ENCODE assay signal across 13 cellular contexts in the genomic region with DNA sequence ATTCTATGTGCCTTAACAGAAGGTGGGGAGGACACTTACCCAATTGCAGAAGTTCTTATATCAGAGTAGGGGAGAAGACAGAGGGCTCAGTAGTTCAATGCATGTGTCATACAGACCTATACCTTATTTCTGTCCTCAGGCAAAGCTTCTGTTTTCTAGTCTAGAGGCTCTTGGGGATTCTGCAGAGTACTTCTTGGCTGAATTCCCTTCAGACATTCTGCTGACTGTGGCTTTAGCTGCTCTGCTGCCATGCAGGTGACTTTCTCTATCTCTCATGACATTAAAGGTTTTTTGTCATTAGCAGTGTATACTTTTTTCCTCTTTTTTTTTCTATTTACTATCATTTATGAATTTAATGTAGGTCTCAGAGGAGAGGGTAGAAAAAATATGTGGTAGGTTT.
DNase-seq lines count a peak whose midpoint lies in the region; ATAC-seq and TF ChIP-seq lines count a peak whose summit lies in the region.
"Had no signal": no experiment of that assay in that cellular context is flagged by ENCODE, and none has a peak within 500 bp of the region (broad histone marks: within the 10 kb centered on the region; RNA-seq: fewer than 3 reads in every experiment).

No MANE protein-coding gene starts in this region.

- H3K9me2 ChIP-seq in GM23338 (ENCODE audit: insufficient read depth) = no peaks in the 10 kb centered on the region

- H3K4me1 Mint-ChIP-seq in GM23338 = peaks cover 40% of the 10 kb centered on the region
- H3K4me1 Mint-ChIP-seq: B cell had no signal

- in situ Hi-C loops in SK-MEL-5 (cut with HindIII; ENCODE audit: low pct_unique_long_range_greater_than_20kb, low sequenced_read_pairs) = no loop called here

- H3K4me3 ChIP-seq in DND-41 (ENCODE audit: low read depth in 1 of 2, low read length in 2 of 2) = no peak overlapping the region
- no peak overlapping the region for H3K4me3 ChIP-seq in GM23338

- H3K36me3 ChIP-seq in DND-41 (ENCODE audit: insufficient read depth, low read length) (no peaks in the 10 kb centered on the region), GM23338 (ENCODE audit: insufficient read depth) (no peaks in the 10 kb centered on the region; the same call in 1 of the 2 replicates)

- H3K36me3 Mint-ChIP-seq in GM23338 (ENCODE audit: low read depth) = peaks cover 7% of the 10 kb centered on the region

- no peaks in the 10 kb centered on the region for H3K27me3 Mint-ChIP-seq in GM23338 (ENCODE audit: insufficient read depth, low read depth, poor library complexity)
- H3K27me3 Mint-ChIP-seq: B cell; CD4-positive, alpha-beta T cell had no signal

- no peak overlapping the region for H3K4me3 Mint-ChIP-seq in GM23338
- H3K4me3 Mint-ChIP-seq: B cell; CD4-positive, alpha-beta T cell had no signal

- no peaks in the 10 kb centered on the region for H3K27me3 ChIP-seq in DND-41 (ENCODE audit: insufficient read depth, low read length, poor library complexity)
- no peaks in the 10 kb centered on the region for H3K27me3 ChIP-seq in GM23338 (ENCODE audit: insufficient read depth)
- H3K27me3 ChIP-seq in foreskin keratinocyte = no peaks in the 10 kb centered on the region

- ATAC-seq in DND-41 (ENCODE audit: insufficient read depth, low read depth) = no peak
- no peak for ATAC-seq in GM23338
- ATAC-seq in foreskin keratinocyte = no peak
- ATAC-seq: HCT116 had no signal

- no peak overlapping the region for H3K27ac Mint-ChIP-seq in GM23338
- H3K27ac Mint-ChIP-seq: B cell; CD4-positive, alpha-beta T cell had no signal

- no peaks in the 10 kb centered on the region for H3F3A ChIP-seq in GM23338 (replicated peaks; ENCODE audit: low read depth)

- H3K9me3 Mint-ChIP-seq in GM23338 = peaks cover 7% of the 10 kb centered on the region

- H4K20me1 ChIP-seq in DND-41 (ENCODE audit: insufficient read depth, low read length) (no peaks in the 10 kb centered on the region), GM23338 (replicated peaks; ENCODE audit: insufficient read depth) (no peaks in the 10 kb centered on the region)

- no peaks in the 10 kb centered on the region for H3K79me2 ChIP-seq in DND-41 (ENCODE audit: insufficient read depth, low read length)
- no peaks in the 10 kb centered on the region for H3K79me2 ChIP-seq in GM23338 (replicated peaks; ENCODE audit: insufficient read depth)

- H3K9me3 ChIP-seq in DND-41 (ENCODE audit: insufficient read depth, low read length, severe bottlenecking) = no peaks in the 10 kb centered on the region

- no peak for TF ChIP-seq CTCF in DND-41 (IDR thresholded peaks at IDR 0.05; ENCODE audit: borderline replicate concordance, extremely low read depth, low read length, poor library complexity, severe bottlenecking)
- no peak for TF ChIP-seq CTCF in GM23338 (conservative IDR thresholded peaks at IDR 0.05; ENCODE audit: low read depth in 2 of 2)
- no peak for TF ChIP-seq CTCF in foreskin keratinocyte (conservative IDR thresholded peaks at IDR 0.05)

- DNase-seq in DND-41 (no peak), GM23338 (ENCODE audit: low spot score) (no peak), SK-MEL-5 (ENCODE audit: low read depth, low spot score) (peak; percentile 29), iPS-NIHi7 (ENCODE audit: extremely low spot score) (peak; percentile 11), GM03348 (ENCODE audit: low spot score) (no peak), NCI-H526 (lab: John Stamatoyannopoulos, UW) (no peak), foreskin keratinocyte (no peak)
- DNase-seq: Calu3; CD4-positive, alpha-beta T cell; DMS 273 treated with DMSO at 0.1 percent for 48 hours had no signal

- no peak overlapping the region for H3K9ac ChIP-seq in DND-41 (ENCODE audit: low read depth, low read length)

- H3K4me1 ChIP-seq in DND-41 (ENCODE audit: insufficient read depth, low read length) (no peaks in the 10 kb centered on the region), GM23338 (ENCODE audit: insufficient read depth) (peaks cover 28% of the 10 kb centered on the region), foreskin keratinocyte (no peaks in the 10 kb centered on the region)

- H3K4me2 ChIP-seq in DND-41 (ENCODE audit: insufficient read depth, low read length) = no peak overlapping the region
- peak overlapping the region; percentile 45 for H3K4me2 ChIP-seq in GM23338

- H3K27ac ChIP-seq in DND-41 (ENCODE audit: low read length) (no peak overlapping the region), GM23338 (ENCODE audit: low read depth) (no peak overlapping the region), foreskin keratinocyte (no peak overlapping the region)
- H3K27ac ChIP-seq: HL-60 had no signal

- H2AFZ ChIP-seq in DND-41 (ENCODE audit: low read depth, low read length) = 0 out of 2 replicates have a peak overlapping the region, but pooled peaks have one; percentile 10
- H2AFZ ChIP-seq in GM23338 = no peak overlapping the region

TF ChIP-seq in GM23338, 12 proteins besides CTCF, POLR2A, EP300 and RAD21 (continues in another document):
- TF ChIP-seq CREB1 (CRISPR knock-in tag; IDR thresholded peaks at IDR 0.05; ENCODE audit: low read depth) = no peak
- no peak for TF ChIP-seq EZH2 (IDR thresholded peaks at IDR 0.05; ENCODE audit: low read depth, unreplicated experiment)
- TF ChIP-seq EZH2phosphoT487 (IDR thresholded peaks at IDR 0.05; ENCODE audit: unreplicated experiment) = no peak
- TF ChIP-seq ZNF331 (CRISPR knock-in tag; IDR thresholded peaks at IDR 0.05; ENCODE audit: low read depth) = no peak
- no peak for TF ChIP-seq STAT1 (IDR thresholded peaks at IDR 0.05; ENCODE audit: unreplicated experiment)
- TF ChIP-seq, protein P1, sequence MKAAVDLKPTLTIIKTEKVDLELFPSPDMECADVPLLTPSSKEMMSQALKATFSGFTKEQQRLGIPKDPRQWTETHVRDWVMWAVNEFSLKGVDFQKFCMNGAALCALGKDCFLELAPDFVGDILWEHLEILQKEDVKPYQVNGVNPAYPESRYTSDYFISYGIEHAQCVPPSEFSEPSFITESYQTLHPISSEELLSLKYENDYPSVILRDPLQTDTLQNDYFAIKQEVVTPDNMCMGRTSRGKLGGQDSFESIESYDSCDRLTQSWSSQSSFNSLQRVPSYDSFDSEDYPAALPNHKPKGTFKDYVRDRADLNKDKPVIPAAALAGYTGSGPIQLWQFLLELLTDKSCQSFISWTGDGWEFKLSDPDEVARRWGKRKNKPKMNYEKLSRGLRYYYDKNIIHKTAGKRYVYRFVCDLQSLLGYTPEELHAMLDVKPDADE (IDR thresholded peaks at IDR 0.05) = no peak
- no peak for TF ChIP-seq JUNB (IDR thresholded peaks at IDR 0.05; ENCODE audit: unreplicated experiment)
- no peak for TF ChIP-seq NANOG (IDR thresholded peaks at IDR 0.05; ENCODE audit: borderline replicate concordance)
- TF ChIP-seq, protein P2, sequence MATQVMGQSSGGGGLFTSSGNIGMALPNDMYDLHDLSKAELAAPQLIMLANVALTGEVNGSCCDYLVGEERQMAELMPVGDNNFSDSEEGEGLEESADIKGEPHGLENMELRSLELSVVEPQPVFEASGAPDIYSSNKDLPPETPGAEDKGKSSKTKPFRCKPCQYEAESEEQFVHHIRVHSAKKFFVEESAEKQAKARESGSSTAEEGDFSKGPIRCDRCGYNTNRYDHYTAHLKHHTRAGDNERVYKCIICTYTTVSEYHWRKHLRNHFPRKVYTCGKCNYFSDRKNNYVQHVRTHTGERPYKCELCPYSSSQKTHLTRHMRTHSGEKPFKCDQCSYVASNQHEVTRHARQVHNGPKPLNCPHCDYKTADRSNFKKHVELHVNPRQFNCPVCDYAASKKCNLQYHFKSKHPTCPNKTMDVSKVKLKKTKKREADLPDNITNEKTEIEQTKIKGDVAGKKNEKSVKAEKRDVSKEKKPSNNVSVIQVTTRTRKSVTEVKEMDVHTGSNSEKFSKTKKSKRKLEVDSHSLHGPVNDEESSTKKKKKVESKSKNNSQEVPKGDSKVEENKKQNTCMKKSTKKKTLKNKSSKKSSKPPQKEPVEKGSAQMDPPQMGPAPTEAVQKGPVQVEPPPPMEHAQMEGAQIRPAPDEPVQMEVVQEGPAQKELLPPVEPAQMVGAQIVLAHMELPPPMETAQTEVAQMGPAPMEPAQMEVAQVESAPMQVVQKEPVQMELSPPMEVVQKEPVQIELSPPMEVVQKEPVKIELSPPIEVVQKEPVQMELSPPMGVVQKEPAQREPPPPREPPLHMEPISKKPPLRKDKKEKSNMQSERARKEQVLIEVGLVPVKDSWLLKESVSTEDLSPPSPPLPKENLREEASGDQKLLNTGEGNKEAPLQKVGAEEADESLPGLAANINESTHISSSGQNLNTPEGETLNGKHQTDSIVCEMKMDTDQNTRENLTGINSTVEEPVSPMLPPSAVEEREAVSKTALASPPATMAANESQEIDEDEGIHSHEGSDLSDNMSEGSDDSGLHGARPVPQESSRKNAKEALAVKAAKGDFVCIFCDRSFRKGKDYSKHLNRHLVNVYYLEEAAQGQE (IDR thresholded peaks at IDR 0.05; ENCODE audit: unreplicated experiment) = no peak
- TF ChIP-seq ZNF114 (CRISPR knock-in tag; IDR thresholded peaks at IDR 0.05) = no peak
- TF ChIP-seq POLR2AphosphoS5 (IDR thresholded peaks at IDR 0.05; ENCODE audit: low read depth) = no peak

Comparison
In these comparisons a context has a peak if more than half of its experiments do, and no peak if none do; other contexts are left out.
1. DNase-seq: peak in SK-MEL-5 (single experiment) and iPS-NIHi7 (single experiment); none in DND-41 (single experiment), GM23338 (single experiment), GM03348 (single experiment), NCI-H526 (0 of 2) and foreskin keratinocyte (0 of 2).